Comparison of ENCODE assay signal across 11 cellular contexts in the genomic region with DNA sequence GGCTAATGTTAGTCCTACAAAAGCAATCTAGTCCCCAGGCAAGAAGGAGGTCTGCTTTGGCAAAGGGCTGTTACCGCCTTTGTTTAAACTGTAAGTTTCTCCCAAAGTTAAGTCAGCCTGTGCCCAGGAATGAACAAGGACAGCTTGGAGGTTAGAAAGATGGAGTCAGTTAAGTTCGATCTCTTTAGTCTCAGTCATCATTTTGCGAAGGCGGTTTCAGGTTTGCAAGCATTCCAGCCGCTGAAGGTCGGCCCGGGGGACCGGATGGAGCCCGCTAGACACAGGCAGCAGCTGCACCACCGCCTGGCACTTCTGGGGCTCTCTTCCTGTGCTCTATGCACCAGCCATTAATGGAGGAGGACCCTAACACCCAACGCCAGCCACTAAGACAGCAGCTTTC.
DNase-seq lines count a peak whose midpoint lies in the region; ATAC-seq and TF ChIP-seq lines count a peak whose summit lies in the region.
"Had no signal": no experiment of that assay in that cellular context is flagged by ENCODE, and none has a peak within 500 bp of the region (broad histone marks: within the 10 kb centered on the region; RNA-seq: fewer than 3 reads in every experiment).

No MANE protein-coding gene starts in this region.

- H3K9me3 Mint-ChIP-seq in activated naive CD4-positive, alpha-beta T cell treated with anti-CD3 and anti-CD28 coated beads, Interleukin-2, amount 10 ng/mL, durations not matched to agents 7 days and 5 days, result no peaks in the 10 kb centered on the region
- H3K9me3 Mint-ChIP-seq: immature natural killer cell had no signal

- DNase-seq in activated naive CD4-positive, alpha-beta T cell treated with anti-CD3 and anti-CD28 coated beads, Interleukin-2, amount 10 ng/mL, durations not matched to agents 7 days and 5 days, result no peak
- DNase-seq in activated naive CD4-positive, alpha-beta T cell treated with anti-CD3 and anti-CD28 coated beads, Interleukin-2, amount 50 U/mL, for 16 hours, result no peak
- DNase-seq in brain microvascular endothelial cell, result no peak
- no peak for DNase-seq in transverse colon
- DNase-seq in C1 segment of cervical spinal cord (lab: John Stamatoyannopoulos, UW), result no peak
- DNase-seq: cerebellar nuclear complex, immature natural killer cell, NCI-H748 treated with DMSO at 0.1 percent for 48 hours had no signal

- TF ChIP-seq EP300 in transverse colon (IDR thresholded peaks at IDR 0.05; ENCODE audit: low read depth), result no peak

- CTCF ChIA-PET in activated naive CD4-positive, alpha-beta T cell treated with anti-CD3 and anti-CD28 coated beads, Interleukin-2, amount 10 ng/mL, durations not matched to agents 7 days and 5 days (lab: Charles Lee), result interaction anchor here (1.1 to 2.2 kb wide), 3 partner anchors 10 to 168 kb away, joined by 4 to 7 read pairs (median 5); no protein-coding TSS in a partner anchor

- no peak overlapping the region for H3K4me3 Mint-ChIP-seq in activated naive CD4-positive, alpha-beta T cell treated with anti-CD3 and anti-CD28 coated beads, Interleukin-2, amount 10 ng/mL, durations not matched to agents 7 days and 5 days

- intact Hi-C loops in transverse colon (cut with DNase I; ENCODE audit: low total_unique reads), result no loop called here

- TF ChIP-seq CTCF in brain microvascular endothelial cell (IDR thresholded peaks at IDR 0.05; ENCODE audit: low read depth, low read length, missing control alignments) (no peak), transverse colon (IDR thresholded peaks at IDR 0.05) (no peak)

- no peak overlapping the region for H3K4me3 ChIP-seq in brain microvascular endothelial cell (ENCODE audit: low read depth, low read length)
- no peak overlapping the region for H3K4me3 ChIP-seq in mesodermal cell (ENCODE audit: extremely low read depth, insufficient read depth, low read length, poor library complexity, severe bottlenecking)
- H3K4me3 ChIP-seq in transverse colon, result no peak overlapping the region

- H3K27ac ChIP-seq in brain microvascular endothelial cell, result peak overlapping the region; percentile 97
- H3K27ac ChIP-seq in mesodermal cell (ENCODE audit: low read depth, low read length, severe bottlenecking), result peak overlapping the region; percentile 99
- H3K27ac ChIP-seq in transverse colon, result peak overlapping the region; percentile 83 to 88 (median 84)

- H3K4me1 ChIP-seq in mesodermal cell (ENCODE audit: control insufficient read depth, insufficient read depth, low read length, poor library complexity, severe bottlenecking) (peaks cover 55% of the 10 kb centered on the region), transverse colon (peaks cover 63 to 100% (median 69%) of the 10 kb centered on the region in 4 donors)

- peaks cover 68% of the 10 kb centered on the region for H3K4me1 Mint-ChIP-seq in activated naive CD4-positive, alpha-beta T cell treated with anti-CD3 and anti-CD28 coated beads, Interleukin-2, amount 10 ng/mL, durations not matched to agents 7 days and 5 days

- 95 to 96% methylated on average over 9 to 10 of the region's 11 CpGs for WGBS in mesodermal cell (ENCODE audit: insufficient coverage in 2 of 2), 2 experiments
- WGBS in transverse colon (ENCODE audit: low coverage in 1 of 2), 2 donors, result 94% methylated on average over 11 of the region's 11 CpGs; no CpG with 5 or more reads in 1 of the 2 donors

- H3K36me3 ChIP-seq in brain microvascular endothelial cell (replicated peaks) (no peaks in the 10 kb centered on the region), mesodermal cell (ENCODE audit: control insufficient read depth, insufficient read depth, low read length) (peaks cover 8% of the 10 kb centered on the region), transverse colon (no peaks in the 10 kb centered on the region)

- H3K27me3 ChIP-seq in brain microvascular endothelial cell (replicated peaks) (no peaks in the 10 kb centered on the region), transverse colon (no peaks in the 10 kb centered on the region)

- no peaks in the 10 kb centered on the region for H3K27me3 Mint-ChIP-seq in activated naive CD4-positive, alpha-beta T cell treated with anti-CD3 and anti-CD28 coated beads, Interleukin-2, amount 10 ng/mL, durations not matched to agents 7 days and 5 days

- peak overlapping the region; percentile 74 for H3K27ac Mint-ChIP-seq in activated naive CD4-positive, alpha-beta T cell treated with anti-CD3 and anti-CD28 coated beads, Interleukin-2, amount 10 ng/mL, durations not matched to agents 7 days and 5 days

- H3K9me3 ChIP-seq in mesodermal cell (ENCODE audit: control insufficient read depth, low read length), result no peaks in the 10 kb centered on the region
- no peaks in the 10 kb centered on the region for H3K9me3 ChIP-seq in transverse colon

- H3K36me3 Mint-ChIP-seq in activated naive CD4-positive, alpha-beta T cell treated with anti-CD3 and anti-CD28 coated beads, Interleukin-2, amount 10 ng/mL, durations not matched to agents 7 days and 5 days, result peaks cover 9% of the 10 kb centered on the region

- in situ Hi-C loops in brain microvascular endothelial cell (cut with HindIII; ENCODE audit: low pct_ligation_motif_present, low sequenced_read_pairs), result no loop called here
- in situ Hi-C loops in transverse colon (cut with MboI; ENCODE audit: low pct_ligation_motif_present in 1 of 4, low pct_unique_long_range_greater_than_20kb in 1 of 4, low sequenced_read_pairs in 3 of 4), result no loop called here

- TF ChIP-seq POLR2A in transverse colon (IDR thresholded peaks at IDR 0.05), result no peak

- ATAC-seq in HG02763 (IDR thresholded peaks at IDR 0.05; ENCODE audit: unreplicated experiment) (no peak), GM21447 (IDR thresholded peaks at IDR 0.05; ENCODE audit: unreplicated experiment) (no peak)
